Comparison of ENCODE assay signal across 8 cellular contexts in the genomic region with DNA sequence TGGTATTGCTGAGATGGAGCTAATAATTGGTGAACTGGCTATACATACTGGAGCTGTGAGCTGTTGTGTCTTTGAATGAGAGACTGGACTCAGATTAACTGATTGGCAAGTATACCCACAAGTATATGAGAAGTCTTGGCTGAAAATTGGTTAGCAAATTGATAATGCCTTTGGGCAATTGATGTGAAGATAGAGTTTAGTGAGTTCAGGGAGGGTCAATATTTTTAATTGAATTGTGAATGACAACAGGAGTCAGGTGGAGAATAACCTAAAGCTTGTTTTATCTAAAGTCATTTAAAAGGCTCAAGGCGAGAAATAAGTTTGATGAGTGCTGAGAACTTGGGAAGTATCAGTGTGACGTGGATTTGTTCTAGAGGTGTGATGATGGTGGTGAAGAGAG. TPM values are rescaled to one million over a fixed set of nuclear protein-coding genes. Genes with fewer than 3 reads are reported as not detected.
"Had no signal": no experiment of that assay in that cellular context is flagged by ENCODE, and none has a peak within 500 bp of the region (broad histone marks: within the 10 kb centered on the region; RNA-seq: fewer than 3 reads in every experiment).

No MANE protein-coding gene starts in this region.

- H3K27me3 Mint-ChIP-seq: IgD-negative memory B cell had no signal

- H3K36me3 Mint-ChIP-seq: IgD-negative memory B cell had no signal

- H3K4me3 Mint-ChIP-seq: IgD-negative memory B cell had no signal

- H3K9me3 Mint-ChIP-seq: IgD-negative memory B cell had no signal

- H3K27ac ChIP-seq: HL-60 had no signal

- H3K27ac Mint-ChIP-seq: IgD-negative memory B cell had no signal

- DNase-seq: IMR-90, KBM-7 had no signal

- H3K4me3 ChIP-seq: K562 had no signal

- ATAC-seq: HepG2, K562 had no signal

- H3K4me1 Mint-ChIP-seq: IgD-negative memory B cell had no signal

RNA-seq across cellular contexts. Expression of gene NCAM2, which starts 27.5 kb away (rescaled TPM):
- total RNA-seq: HepG2, HT-29, HT1080 had no signal
